Comparison of ENCODE assay signal across 17 cellular contexts in the genomic region with DNA sequence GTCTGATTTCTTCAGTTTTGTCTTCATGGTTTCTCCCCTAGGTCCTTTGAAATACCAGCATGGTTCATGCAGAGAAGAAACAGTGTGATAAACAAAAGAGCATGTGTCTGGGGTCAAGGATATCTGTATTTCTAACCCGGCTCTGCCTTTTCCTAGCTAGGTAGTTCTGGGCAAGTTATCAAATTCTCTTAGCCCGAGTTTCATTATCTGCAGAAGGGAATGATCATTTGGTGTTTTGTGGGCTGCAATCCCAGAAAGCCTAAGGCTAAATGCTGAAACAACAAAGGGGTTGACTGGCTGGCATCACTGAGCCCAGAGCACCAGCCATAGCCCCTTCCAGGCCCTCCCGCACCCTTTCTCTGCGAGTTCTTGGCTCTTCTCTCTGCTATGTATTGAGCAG. TPM values are rescaled to one million over a fixed set of nuclear protein-coding genes. Genes with fewer than 3 reads are reported as not detected.
DNase-seq lines count a peak whose midpoint lies in the region; ATAC-seq and TF ChIP-seq lines count a peak whose summit lies in the region.
"Had no signal": no experiment of that assay in that cellular context is flagged by ENCODE, and none has a peak within 500 bp of the region (broad histone marks: within the 10 kb centered on the region; RNA-seq: fewer than 3 reads in every experiment).

No MANE protein-coding gene starts in this region.

- H4K20me1 ChIP-seq in OCI-LY7 (ENCODE audit: insufficient read depth, low read length) = no peaks in the 10 kb centered on the region

- H3K36me3 Mint-ChIP-seq in naive thymus-derived CD8-positive, alpha-beta T cell = no peaks in the 10 kb centered on the region
- H3K36me3 Mint-ChIP-seq: CD4-positive, alpha-beta memory T cell had no signal

- H3K36me3 ChIP-seq in left ventricle myocardium inferior = no peaks in the 10 kb centered on the region
- no peaks in the 10 kb centered on the region for H3K36me3 ChIP-seq in OCI-LY7 (ENCODE audit: insufficient read depth, low read length)
- H3K36me3 ChIP-seq: BE2C, HAP-1 had no signal

- ATAC-seq in left ventricle myocardium superior = no peak
- peak; percentile 17 for ATAC-seq in left lobe of liver
- ATAC-seq in omental fat pad (ENCODE audit: low FRiP score) = no peak
- ATAC-seq in naive thymus-derived CD8-positive, alpha-beta T cell = no peak
- ATAC-seq: HepG2 had no signal

- DNase-seq in left ventricle myocardium inferior (no peak), left ventricle myocardium superior (no peak), OCI-LY7 (ENCODE audit: low spot score) (no peak), left lobe of liver (ENCODE audit: low spot score) (no peak), omental fat pad (ENCODE audit: low spot score) (no peak), NCI-H345 (lab: John Stamatoyannopoulos, UW) (no peak)
- no peak for DNase-seq in naive thymus-derived CD8-positive, alpha-beta T cell
- DNase-seq: BE2C; CD4-positive, alpha-beta memory T cell; DMS153; DMS79 treated with DMSO at 0.1 percent for 48 hours; EL; HFFc6 had no signal

- no peaks in the 10 kb centered on the region for H3K9me2 ChIP-seq in OCI-LY7 (ENCODE audit: insufficient read depth, low read length)

- no peak overlapping the region for H3K27ac Mint-ChIP-seq in naive thymus-derived CD8-positive, alpha-beta T cell
- H3K27ac Mint-ChIP-seq: HFFc6 had no signal

- no TSS peak for BruUV-seq in OCI-LY7 (replicated peaks; lab: Mats Ljungman, UMichigan)

- H3K79me2 ChIP-seq in OCI-LY7 (ENCODE audit: insufficient read depth, low read depth, low read length) = no peaks in the 10 kb centered on the region

- H3K27ac ChIP-seq in left ventricle myocardium inferior (replicated peaks) = peak overlapping the region; percentile 83
- H3K27ac ChIP-seq in OCI-LY7 (ENCODE audit: low read depth, low read length, poor library complexity, severe bottlenecking) = no peak overlapping the region
- H3K27ac ChIP-seq: C4-2B had no signal

- no peak overlapping the region for H3K4me2 ChIP-seq in OCI-LY7 (ENCODE audit: low read length)

- H3K27me3 ChIP-seq in left ventricle myocardium inferior (ENCODE audit: low read depth) = no peaks in the 10 kb centered on the region
- H3K27me3 ChIP-seq: BE2C had no signal

- peaks cover 6 to 24% (median 21%) of the 10 kb centered on the region in 5 donors for H3K27me3 Mint-ChIP-seq in naive thymus-derived CD8-positive, alpha-beta T cell

- H3K4me3 ChIP-seq in left ventricle myocardium inferior (no peak overlapping the region), OCI-LY7 (ENCODE audit: low read depth, low read length, poor library complexity, severe bottlenecking) (no peak overlapping the region)
- H3K4me3 ChIP-seq: HAP-1 had no signal

- H3K4me1 Mint-ChIP-seq in naive thymus-derived CD8-positive, alpha-beta T cell = peaks cover 0 to 4% (median 0%) of the 10 kb centered on the region in 4 donors
- H3K4me1 Mint-ChIP-seq: CD4-positive, alpha-beta memory T cell had no signal

- no peak for TF ChIP-seq CTCF in left ventricle myocardium inferior (IDR thresholded peaks at IDR 0.05; ENCODE audit: borderline replicate concordance)
- TF ChIP-seq CTCF in OCI-LY7 (conservative IDR thresholded peaks at IDR 0.05; ENCODE audit: low read length) = no peak
- no peak for TF ChIP-seq CTCF in omental fat pad (IDR thresholded peaks at IDR 0.05)

- H3K9me3 ChIP-seq in left ventricle myocardium inferior (replicated peaks) (no peaks in the 10 kb centered on the region), OCI-LY7 (ENCODE audit: low read length) (no peaks in the 10 kb centered on the region)
- H3K9me3 ChIP-seq: BE2C, HAP-1 had no signal

- 0 out of 2 replicates have a peak overlapping the region, but pooled peaks have one; percentile 14 for H2AFZ ChIP-seq in OCI-LY7 (ENCODE audit: low read length)

- intact Hi-C loops in left ventricle myocardium inferior (cut with micrococcal nuclease) (no loop called here), left ventricle myocardium superior (cut with micrococcal nuclease) (no loop called here), OCI-LY7 (cut with micrococcal nuclease; ENCODE audit: unreplicated experiment) (no loop called here)

- POLR2A ChIA-PET in OCI-LY7 (lab: Charles Lee) = interaction anchor here (0.6 kb wide), 1 partner anchor 23 kb away, joined by 3 read pairs; no protein-coding TSS in a partner anchor
- POLR2A ChIA-PET in naive thymus-derived CD8-positive, alpha-beta T cell (lab: Charles Lee) = no interaction called here

- H3K4me3 Mint-ChIP-seq in naive thymus-derived CD8-positive, alpha-beta T cell = no peak overlapping the region
- H3K4me3 Mint-ChIP-seq: HFFc6 had no signal

- peaks cover 72% of the 10 kb centered on the region for H3K4me1 ChIP-seq in left ventricle myocardium inferior
- no peaks in the 10 kb centered on the region for H3K4me1 ChIP-seq in OCI-LY7 (ENCODE audit: insufficient read depth, low read length, poor library complexity, severe bottlenecking)
- H3K4me1 ChIP-seq: BE2C had no signal

- no peaks in the 10 kb centered on the region for H3K9me3 Mint-ChIP-seq in naive thymus-derived CD8-positive, alpha-beta T cell
- H3K9me3 Mint-ChIP-seq: CD4-positive, alpha-beta memory T cell; HFFc6 had no signal

- CTCF ChIA-PET in OCI-LY7 (lab: Charles Lee; ENCODE audit: unreplicated experiment) = no interaction called here

RNA-seq across cellular contexts. Expression of gene DAPL1, which starts 51.7 kb away (rescaled TPM):
- total RNA-seq in left ventricle myocardium inferior (not detected), left ventricle myocardium superior (not detected), OCI-LY7 (2022) (not detected in 2 replicates), left lobe of liver (not detected), omental fat pad (1 to 10 TPM in 1 of 4 donors, not detected in 3; 1.5 TPM)
- total RNA-seq in OCI-LY7 (2014; rRNA removed; shearing (Covaris generic)) = not detected in 2 replicates
- total RNA-seq in naive thymus-derived CD8-positive, alpha-beta T cell = not detected
- polyA plus RNA-seq in naive thymus-derived CD8-positive, alpha-beta T cell = not detected
- total RNA-seq: CD4-positive, alpha-beta memory T cell; H1; HepG2; HFFc6 had no signal
- polyA plus RNA-seq: CD4-positive, alpha-beta memory T cell; H1; HepG2 had no signal
